In the genomic region with DNA sequence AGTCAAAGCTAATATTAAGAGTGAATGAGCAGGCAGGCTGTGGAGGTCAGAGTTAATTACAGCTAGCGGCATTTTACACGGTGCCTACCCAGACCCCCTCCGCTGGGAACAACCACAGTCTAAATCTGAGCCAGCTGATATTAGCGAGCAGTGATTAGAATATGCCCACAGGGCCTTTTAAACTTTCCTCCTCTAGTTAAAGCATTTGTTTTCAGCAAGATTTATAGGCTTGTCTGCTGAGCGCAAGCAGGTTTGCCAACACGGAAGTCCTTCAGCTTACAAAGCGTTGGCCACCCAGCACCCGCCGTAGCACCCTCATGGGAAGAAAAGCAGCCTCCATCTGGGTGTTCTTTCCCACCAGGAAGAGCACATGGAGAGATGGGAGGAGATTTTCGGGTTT, we compare ENCODE assay signal across 1 cellular context.
A peak's percentile ranks its signal among the peaks of the same experiment; 100 is the strongest.
TF ChIP-seq lines count a peak whose summit lies in the region.

No MANE protein-coding gene starts in this region.

TF ChIP-seq in HEK293, 187 proteins besides CTCF, POLR2A, EP300 and RAD21 (continued from another document):
- TF ChIP-seq, protein P1, sequence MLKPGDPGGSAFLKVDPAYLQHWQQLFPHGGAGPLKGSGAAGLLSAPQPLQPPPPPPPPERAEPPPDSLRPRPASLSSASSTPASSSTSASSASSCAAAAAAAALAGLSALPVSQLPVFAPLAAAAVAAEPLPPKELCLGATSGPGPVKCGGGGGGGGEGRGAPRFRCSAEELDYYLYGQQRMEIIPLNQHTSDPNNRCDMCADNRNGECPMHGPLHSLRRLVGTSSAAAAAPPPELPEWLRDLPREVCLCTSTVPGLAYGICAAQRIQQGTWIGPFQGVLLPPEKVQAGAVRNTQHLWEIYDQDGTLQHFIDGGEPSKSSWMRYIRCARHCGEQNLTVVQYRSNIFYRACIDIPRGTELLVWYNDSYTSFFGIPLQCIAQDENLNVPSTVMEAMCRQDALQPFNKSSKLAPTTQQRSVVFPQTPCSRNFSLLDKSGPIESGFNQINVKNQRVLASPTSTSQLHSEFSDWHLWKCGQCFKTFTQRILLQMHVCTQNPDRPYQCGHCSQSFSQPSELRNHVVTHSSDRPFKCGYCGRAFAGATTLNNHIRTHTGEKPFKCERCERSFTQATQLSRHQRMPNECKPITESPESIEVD (tag by site-specific recombination; IDR thresholded peaks at IDR 0.05) = peak; percentile 57
- TF ChIP-seq GLI2 (tag by site-specific recombination; IDR thresholded peaks at IDR 0.05; ENCODE audit: borderline replicate concordance, low read depth) (no peak), MYNN (tag by site-specific recombination; IDR thresholded peaks at IDR 0.05; ENCODE audit: borderline replicate concordance) (no peak), ZNF654 (tag by site-specific recombination; IDR thresholded peaks at IDR 0.05; ENCODE audit: low read depth) (no peak), ZFP69B (tag by site-specific recombination; IDR thresholded peaks at IDR 0.05) (no peak), GLIS1 (tag by site-specific recombination; IDR thresholded peaks at IDR 0.05) (peak; percentile 79), ZNF324 (tag by site-specific recombination; IDR thresholded peaks at IDR 0.05) (no peak), ZNF776 (tag by site-specific recombination; IDR thresholded peaks at IDR 0.05; ENCODE audit: borderline replicate concordance) (no peak), OVOL3 (tag by site-specific recombination; IDR thresholded peaks at IDR 0.05) (no peak), ZNF658 (tag by site-specific recombination; IDR thresholded peaks at IDR 0.05) (no peak), GLIS2 (tag by site-specific recombination; IDR thresholded peaks at IDR 0.05) (no peak), ZBTB21 (tag by site-specific recombination; IDR thresholded peaks at IDR 0.05) (no peak), ZNF777 (tag by site-specific recombination; IDR thresholded peaks at IDR 0.05; ENCODE audit: borderline replicate concordance) (no peak), FEZF1 (tag by site-specific recombination; IDR thresholded peaks at IDR 0.05) (peak; percentile 76), SP7 (tag by site-specific recombination; IDR thresholded peaks at IDR 0.05) (peak; percentile 80), ZNF114 (tag by site-specific recombination; IDR thresholded peaks at IDR 0.05) (no peak), HOXC10 (CRISPR knock-in tag; IDR thresholded peaks at IDR 0.05) (no peak), KLF7 (tag by site-specific recombination; IDR thresholded peaks at IDR 0.05; ENCODE audit: borderline replicate concordance) (no peak), MEIS1 (CRISPR knock-in tag; IDR thresholded peaks at IDR 0.05; ENCODE audit: borderline replicate concordance) (0 out of 2 replicates have a peak, but pooled peaks have one; percentile 43), ZNF561 (tag by site-specific recombination; IDR thresholded peaks at IDR 0.05; ENCODE audit: borderline replicate concordance) (no peak), ZNF24 (tag by site-specific recombination; IDR thresholded peaks at IDR 0.05) (no peak), TRIM28 (IDR thresholded peaks at IDR 0.05; ENCODE audit: borderline replicate concordance, low read length) (peak; percentile 23; the same call in 1 of the 2 replicates), OSR2 (tag by site-specific recombination; IDR thresholded peaks at IDR 0.05) (peak; percentile 58; the same call in 1 of the 2 replicates), WT1 (tag by site-specific recombination; IDR thresholded peaks at IDR 0.05) (0 out of 2 replicates have a peak, but pooled peaks have one; percentile 48), ZNF341 (tag by site-specific recombination; IDR thresholded peaks at IDR 0.05; ENCODE audit: low read depth) (peak; percentile 61), GFI1B (tag by site-specific recombination; IDR thresholded peaks at IDR 0.05) (peak; percentile 93), HOXD13 (CRISPR knock-in tag; IDR thresholded peaks at IDR 0.05; ENCODE audit: borderline replicate concordance) (peak; percentile 86), ZFP3 (tag by site-specific recombination; IDR thresholded peaks at IDR 0.05; ENCODE audit: low read depth) (no peak), ZNF423 (tag by site-specific recombination; IDR thresholded peaks at IDR 0.05) (peak; percentile 86), KLF16 (tag by site-specific recombination; IDR thresholded peaks at IDR 0.05) (no peak), ZNF843 (tag by site-specific recombination; IDR thresholded peaks at IDR 0.05) (peak; percentile 62), ZNF530 (tag by site-specific recombination; IDR thresholded peaks at IDR 0.05; ENCODE audit: low read depth) (no peak)
- TF ChIP-seq, protein P2, sequence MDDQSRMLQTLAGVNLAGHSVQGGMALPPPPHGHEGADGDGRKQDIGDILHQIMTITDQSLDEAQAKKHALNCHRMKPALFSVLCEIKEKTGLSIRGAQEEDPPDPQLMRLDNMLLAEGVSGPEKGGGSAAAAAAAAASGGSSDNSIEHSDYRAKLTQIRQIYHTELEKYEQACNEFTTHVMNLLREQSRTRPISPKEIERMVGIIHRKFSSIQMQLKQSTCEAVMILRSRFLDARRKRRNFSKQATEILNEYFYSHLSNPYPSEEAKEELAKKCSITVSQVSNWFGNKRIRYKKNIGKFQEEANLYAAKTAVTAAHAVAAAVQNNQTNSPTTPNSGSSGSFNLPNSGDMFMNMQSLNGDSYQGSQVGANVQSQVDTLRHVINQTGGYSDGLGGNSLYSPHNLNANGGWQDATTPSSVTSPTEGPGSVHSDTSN (CRISPR knock-in tag; IDR thresholded peaks at IDR 0.05) = no peak
- TF ChIP-seq, protein P3, sequence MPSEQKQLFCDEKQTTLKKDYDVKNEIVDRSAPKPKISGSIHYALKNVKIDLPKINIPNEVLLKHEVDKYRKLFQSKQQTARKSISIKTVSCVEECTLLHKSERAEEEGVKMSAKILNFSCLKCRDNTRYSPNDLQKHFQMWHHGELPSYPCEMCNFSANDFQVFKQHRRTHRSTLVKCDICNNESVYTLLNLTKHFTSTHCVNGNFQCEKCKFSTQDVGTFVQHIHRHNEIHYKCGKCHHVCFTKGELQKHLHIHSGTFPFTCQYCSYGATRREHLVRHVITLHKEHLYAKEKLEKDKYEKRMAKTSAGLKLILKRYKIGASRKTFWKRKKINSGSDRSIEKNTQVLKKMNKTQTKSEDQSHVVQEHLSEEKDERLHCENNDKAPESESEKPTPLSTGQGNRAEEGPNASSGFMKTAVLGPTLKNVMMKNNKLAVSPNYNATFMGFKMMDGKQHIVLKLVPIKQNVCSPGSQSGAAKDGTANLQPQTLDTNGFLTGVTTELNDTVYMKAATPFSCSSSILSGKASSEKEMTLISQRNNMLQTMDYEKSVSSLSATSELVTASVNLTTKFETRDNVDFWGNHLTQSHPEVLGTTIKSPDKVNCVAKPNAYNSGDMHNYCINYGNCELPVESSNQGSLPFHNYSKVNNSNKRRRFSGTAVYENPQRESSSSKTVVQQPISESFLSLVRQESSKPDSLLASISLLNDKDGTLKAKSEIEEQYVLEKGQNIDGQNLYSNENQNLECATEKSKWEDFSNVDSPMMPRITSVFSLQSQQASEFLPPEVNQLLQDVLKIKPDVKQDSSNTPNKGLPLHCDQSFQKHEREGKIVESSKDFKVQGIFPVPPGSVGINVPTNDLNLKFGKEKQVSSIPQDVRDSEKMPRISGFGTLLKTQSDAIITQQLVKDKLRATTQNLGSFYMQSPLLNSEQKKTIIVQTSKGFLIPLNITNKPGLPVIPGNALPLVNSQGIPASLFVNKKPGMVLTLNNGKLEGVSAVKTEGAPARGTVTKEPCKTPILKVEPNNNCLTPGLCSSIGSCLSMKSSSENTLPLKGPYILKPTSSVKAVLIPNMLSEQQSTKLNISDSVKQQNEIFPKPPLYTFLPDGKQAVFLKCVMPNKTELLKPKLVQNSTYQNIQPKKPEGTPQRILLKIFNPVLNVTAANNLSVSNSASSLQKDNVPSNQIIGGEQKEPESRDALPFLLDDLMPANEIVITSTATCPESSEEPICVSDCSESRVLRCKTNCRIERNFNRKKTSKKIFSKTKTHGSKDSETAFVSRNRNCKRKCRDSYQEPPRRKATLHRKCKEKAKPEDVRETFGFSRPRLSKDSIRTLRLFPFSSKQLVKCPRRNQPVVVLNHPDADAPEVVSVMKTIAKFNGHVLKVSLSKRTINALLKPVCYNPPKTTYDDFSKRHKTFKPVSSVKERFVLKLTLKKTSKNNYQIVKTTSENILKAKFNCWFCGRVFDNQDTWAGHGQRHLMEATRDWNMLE (tag by site-specific recombination; conservative IDR thresholded peaks at IDR 0.05; ENCODE audit: low read depth) = no peak
- TF ChIP-seq, protein P4, sequence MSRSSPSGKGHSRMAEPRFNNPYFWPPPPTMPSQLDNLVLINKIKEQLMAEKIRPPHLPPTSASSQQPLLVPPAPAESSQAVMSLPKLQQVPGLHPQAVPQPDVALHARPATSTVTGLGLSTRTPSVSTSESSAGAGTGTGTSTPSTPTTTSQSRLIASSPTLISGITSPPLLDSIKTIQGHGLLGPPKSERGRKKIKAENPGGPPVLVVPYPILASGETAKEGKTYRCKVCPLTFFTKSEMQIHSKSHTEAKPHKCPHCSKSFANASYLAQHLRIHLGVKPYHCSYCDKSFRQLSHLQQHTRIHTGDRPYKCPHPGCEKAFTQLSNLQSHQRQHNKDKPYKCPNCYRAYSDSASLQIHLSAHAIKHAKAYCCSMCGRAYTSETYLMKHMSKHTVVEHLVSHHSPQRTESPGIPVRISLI (tag by site-specific recombination; IDR thresholded peaks at IDR 0.05) = no peak
- TF ChIP-seq, protein P5, sequence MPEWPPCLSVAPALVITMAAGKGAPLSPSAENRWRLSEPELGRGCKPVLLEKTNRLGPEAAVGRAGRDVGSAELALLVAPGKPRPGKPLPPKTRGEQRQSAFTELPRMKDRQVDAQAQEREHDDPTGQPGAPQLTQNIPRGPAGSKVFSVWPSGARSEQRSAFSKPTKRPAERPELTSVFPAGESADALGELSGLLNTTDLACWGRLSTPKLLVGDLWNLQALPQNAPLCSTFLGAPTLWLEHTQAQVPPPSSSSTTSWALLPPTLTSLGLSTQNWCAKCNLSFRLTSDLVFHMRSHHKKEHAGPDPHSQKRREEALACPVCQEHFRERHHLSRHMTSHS (tag by site-specific recombination; IDR thresholded peaks at IDR 0.05) = no peak
- TF ChIP-seq, protein P6, sequence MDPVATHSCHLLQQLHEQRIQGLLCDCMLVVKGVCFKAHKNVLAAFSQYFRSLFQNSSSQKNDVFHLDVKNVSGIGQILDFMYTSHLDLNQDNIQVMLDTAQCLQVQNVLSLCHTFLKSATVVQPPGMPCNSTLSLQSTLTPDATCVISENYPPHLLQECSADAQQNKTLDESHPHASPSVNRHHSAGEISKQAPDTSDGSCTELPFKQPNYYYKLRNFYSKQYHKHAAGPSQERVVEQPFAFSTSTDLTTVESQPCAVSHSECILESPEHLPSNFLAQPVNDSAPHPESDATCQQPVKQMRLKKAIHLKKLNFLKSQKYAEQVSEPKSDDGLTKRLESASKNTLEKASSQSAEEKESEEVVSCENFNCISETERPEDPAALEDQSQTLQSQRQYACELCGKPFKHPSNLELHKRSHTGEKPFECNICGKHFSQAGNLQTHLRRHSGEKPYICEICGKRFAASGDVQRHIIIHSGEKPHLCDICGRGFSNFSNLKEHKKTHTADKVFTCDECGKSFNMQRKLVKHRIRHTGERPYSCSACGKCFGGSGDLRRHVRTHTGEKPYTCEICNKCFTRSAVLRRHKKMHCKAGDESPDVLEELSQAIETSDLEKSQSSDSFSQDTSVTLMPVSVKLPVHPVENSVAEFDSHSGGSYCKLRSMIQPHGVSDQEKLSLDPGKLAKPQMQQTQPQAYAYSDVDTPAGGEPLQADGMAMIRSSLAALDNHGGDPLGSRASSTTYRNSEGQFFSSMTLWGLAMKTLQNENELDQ (tag by site-specific recombination; IDR thresholded peaks at IDR 0.05; ENCODE audit: low read depth) = no peak
- TF ChIP-seq, protein P7, sequence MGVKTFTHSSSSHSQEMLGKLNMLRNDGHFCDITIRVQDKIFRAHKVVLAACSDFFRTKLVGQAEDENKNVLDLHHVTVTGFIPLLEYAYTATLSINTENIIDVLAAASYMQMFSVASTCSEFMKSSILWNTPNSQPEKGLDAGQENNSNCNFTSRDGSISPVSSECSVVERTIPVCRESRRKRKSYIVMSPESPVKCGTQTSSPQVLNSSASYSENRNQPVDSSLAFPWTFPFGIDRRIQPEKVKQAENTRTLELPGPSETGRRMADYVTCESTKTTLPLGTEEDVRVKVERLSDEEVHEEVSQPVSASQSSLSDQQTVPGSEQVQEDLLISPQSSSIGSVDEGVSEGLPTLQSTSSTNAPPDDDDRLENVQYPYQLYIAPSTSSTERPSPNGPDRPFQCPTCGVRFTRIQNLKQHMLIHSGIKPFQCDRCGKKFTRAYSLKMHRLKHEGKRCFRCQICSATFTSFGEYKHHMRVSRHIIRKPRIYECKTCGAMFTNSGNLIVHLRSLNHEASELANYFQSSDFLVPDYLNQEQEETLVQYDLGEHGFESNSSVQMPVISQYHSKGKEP (tag by site-specific recombination; IDR thresholded peaks at IDR 0.05) = peak; percentile 33; the same call in 1 of the 2 replicates
- TF ChIP-seq, protein P8, sequence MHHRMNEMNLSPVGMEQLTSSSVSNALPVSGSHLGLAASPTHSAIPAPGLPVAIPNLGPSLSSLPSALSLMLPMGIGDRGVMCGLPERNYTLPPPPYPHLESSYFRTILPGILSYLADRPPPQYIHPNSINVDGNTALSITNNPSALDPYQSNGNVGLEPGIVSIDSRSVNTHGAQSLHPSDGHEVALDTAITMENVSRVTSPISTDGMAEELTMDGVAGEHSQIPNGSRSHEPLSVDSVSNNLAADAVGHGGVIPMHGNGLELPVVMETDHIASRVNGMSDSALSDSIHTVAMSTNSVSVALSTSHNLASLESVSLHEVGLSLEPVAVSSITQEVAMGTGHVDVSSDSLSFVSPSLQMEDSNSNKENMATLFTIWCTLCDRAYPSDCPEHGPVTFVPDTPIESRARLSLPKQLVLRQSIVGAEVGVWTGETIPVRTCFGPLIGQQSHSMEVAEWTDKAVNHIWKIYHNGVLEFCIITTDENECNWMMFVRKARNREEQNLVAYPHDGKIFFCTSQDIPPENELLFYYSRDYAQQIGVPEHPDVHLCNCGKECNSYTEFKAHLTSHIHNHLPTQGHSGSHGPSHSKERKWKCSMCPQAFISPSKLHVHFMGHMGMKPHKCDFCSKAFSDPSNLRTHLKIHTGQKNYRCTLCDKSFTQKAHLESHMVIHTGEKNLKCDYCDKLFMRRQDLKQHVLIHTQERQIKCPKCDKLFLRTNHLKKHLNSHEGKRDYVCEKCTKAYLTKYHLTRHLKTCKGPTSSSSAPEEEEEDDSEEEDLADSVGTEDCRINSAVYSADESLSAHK (tag by site-specific recombination; IDR thresholded peaks at IDR 0.05) = peak; percentile 37; the same call in 1 of the 2 replicates
